Comparison of ENCODE assay signal across 22 cellular contexts in the genomic region with DNA sequence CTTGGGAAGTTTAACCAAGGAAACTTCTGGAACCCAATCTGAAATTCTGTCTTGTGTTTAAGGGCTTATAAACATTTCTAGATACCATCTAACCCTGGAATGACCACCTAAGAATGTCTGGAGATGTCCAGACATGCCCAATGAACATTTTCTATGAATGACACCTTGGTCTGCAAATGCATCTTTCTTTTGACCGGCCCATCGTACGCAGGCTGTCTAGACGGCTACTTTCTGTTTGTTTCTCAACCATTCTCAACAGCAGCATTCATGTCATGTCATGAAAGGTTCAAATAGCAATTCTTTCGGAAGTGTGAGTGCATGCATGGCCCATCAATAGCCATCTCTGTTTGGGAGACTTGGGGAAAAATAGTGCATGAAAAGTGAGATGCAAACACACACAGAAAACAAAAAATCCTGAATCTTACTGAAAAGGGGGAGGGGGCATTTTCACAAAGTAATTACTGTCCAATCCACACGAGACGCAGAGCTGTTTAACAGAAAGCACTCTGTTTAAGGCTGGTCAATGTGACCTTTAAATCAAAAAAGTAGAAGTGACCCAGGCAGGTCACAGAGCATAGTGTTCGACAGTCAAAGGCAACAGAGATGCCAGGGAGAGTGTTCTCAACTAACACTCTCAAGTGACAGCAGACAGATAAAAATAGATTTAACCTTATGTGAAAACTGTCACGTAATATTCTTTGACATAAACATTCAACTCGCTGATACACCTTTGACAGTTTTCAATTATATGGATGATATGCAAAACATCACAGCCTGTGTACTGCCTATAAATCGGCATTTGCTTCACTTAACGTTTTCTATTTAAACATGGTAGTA. TPM values are rescaled to one million over a fixed set of nuclear protein-coding genes. Genes with fewer than 3 reads are reported as not detected.
DNase-seq lines count a peak whose midpoint lies in the region; TF ChIP-seq lines count a peak whose summit lies in the region.
"Had no signal": no experiment of that assay in that cellular context is flagged by ENCODE, and none has a peak within 500 bp of the region (broad histone marks: within the 10 kb centered on the region; RNA-seq: fewer than 3 reads in every experiment).

No MANE protein-coding gene starts in this region.

- H3K36me3 ChIP-seq in cardiac muscle cell (no peaks in the 10 kb centered on the region), transverse colon (no peaks in the 10 kb centered on the region)
- H3K36me3 ChIP-seq: Peyer's patch had no signal

- TF ChIP-seq CTCF in brain (conservative IDR thresholded peaks at IDR 0.05) (no peak), cardiac muscle cell (IDR thresholded peaks at IDR 0.05; ENCODE audit: low read depth, low read length) (no peak), nephron (IDR thresholded peaks at IDR 0.05; ENCODE audit: unreplicated experiment in 3 of 3) (no peak), transverse colon (IDR thresholded peaks at IDR 0.05) (no peak)

- no peak for TF ChIP-seq EP300 in transverse colon (IDR thresholded peaks at IDR 0.05; ENCODE audit: low read depth)

- H3K4me3 Mint-ChIP-seq in brain (peak overlapping the region in 3 of 5 experiments; percentile 50 to 63 (median 60)), nephron (peak overlapping the region in 1 of 3 experiments; percentile 12)
- H3K4me3 Mint-ChIP-seq: activated CD4-positive, alpha-beta memory T cell treated with anti-CD3 and anti-CD28 coated beads for 36 hours; CD4-positive, CD25-positive, alpha-beta regulatory T cell had no signal

- TF ChIP-seq POLR2A in transverse colon (IDR thresholded peaks at IDR 0.05): no peak

- no peak overlapping the region for H3K4me3 ChIP-seq in cardiac muscle cell
- H3K4me3 ChIP-seq in transverse colon: no peak overlapping the region
- H3K4me3 ChIP-seq: mucosa of descending colon, Peyer's patch, testis had no signal

- H3K4me1 Mint-ChIP-seq in brain (no peaks in the 10 kb centered on the region), nephron (peaks cover 86% of the 10 kb centered on the region)
- H3K4me1 Mint-ChIP-seq: CD4-positive, CD25-positive, alpha-beta regulatory T cell had no signal

- H3K4me1 ChIP-seq in cardiac muscle cell (ENCODE audit: low read depth) (peaks cover 31% of the 10 kb centered on the region), transverse colon (peaks cover 0 to 61% (median 8%) of the 10 kb centered on the region in 4 donors)
- H3K4me1 ChIP-seq: testis had no signal

- H3K27me3 ChIP-seq in cardiac muscle cell (no peaks in the 10 kb centered on the region), transverse colon (no peaks in the 10 kb centered on the region)
- H3K27me3 ChIP-seq: dorsolateral prefrontal cortex, Peyer's patch, testis had no signal

- intact Hi-C loops in transverse colon (cut with DNase I; ENCODE audit: low total_unique reads): no loop called here

- WGBS in transverse colon (ENCODE audit: low coverage in 1 of 2), 2 donors: 69 to 79% methylated on average over 10 to 12 of the region's 12 CpGs

- H3K27ac Mint-ChIP-seq in brain (peak overlapping the region in 4 of 5 experiments; percentile 7 to 76 (median 54)), nephron (peak overlapping the region in 2 of 3 experiments; percentile 64 to 72)
- H3K27ac Mint-ChIP-seq: activated CD4-positive, alpha-beta memory T cell treated with anti-CD3 and anti-CD28 coated beads for 36 hours; CD4-positive, CD25-positive, alpha-beta regulatory T cell had no signal

- H3K36me3 Mint-ChIP-seq in brain: peaks cover 32% of the 10 kb centered on the region
- H3K36me3 Mint-ChIP-seq in nephron (ENCODE audit: low read depth): peaks cover 14% of the 10 kb centered on the region
- H3K36me3 Mint-ChIP-seq: activated CD4-positive, alpha-beta memory T cell treated with anti-CD3 and anti-CD28 coated beads for 36 hours; CD4-positive, CD25-positive, alpha-beta regulatory T cell had no signal

- H3K27me3 Mint-ChIP-seq in brain (peaks cover 4% of the 10 kb centered on the region), nephron (ENCODE audit: low read depth) (no peaks in the 10 kb centered on the region)
- H3K27me3 Mint-ChIP-seq: activated CD4-positive, alpha-beta memory T cell treated with anti-CD3 and anti-CD28 coated beads for 36 hours; CD4-positive, CD25-positive, alpha-beta regulatory T cell had no signal

- no peaks in the 10 kb centered on the region for H3K9me3 Mint-ChIP-seq in brain
- H3K9me3 Mint-ChIP-seq in nephron: no peaks in the 10 kb centered on the region
- H3K9me3 Mint-ChIP-seq: activated CD4-positive, alpha-beta memory T cell treated with anti-CD3 and anti-CD28 coated beads for 36 hours had no signal

- in situ Hi-C loops in transverse colon (cut with MboI; ENCODE audit: low pct_ligation_motif_present in 1 of 4, low pct_unique_long_range_greater_than_20kb in 1 of 4, low sequenced_read_pairs in 3 of 4): loop anchor here in 1 of 4 donors (25.0 kb wide), 1 partner anchor 97 kb away; no protein-coding TSS in a partner anchor

- H3K27ac ChIP-seq in cardiac muscle cell (peak overlapping the region; percentile 13), transverse colon (peak overlapping the region in 3 of 4 donors; percentile 3 to 50 (median 29)), caudate nucleus (ENCODE audit: low read depth, low read length) (no peak overlapping the region)
- H3K27ac ChIP-seq: dorsolateral prefrontal cortex, Peyer's patch, testis had no signal

- DNase-seq in cardiac muscle cell (ENCODE audit: low read depth in 1 of 2, low spot score in 1 of 2) (no peak), transverse colon (no peak), globus pallidus (ENCODE audit: low spot score) (no peak), caudate nucleus (lab: John Stamatoyannopoulos, UW) (no peak), HK-2 (ENCODE audit: unreplicated experiment) (no peak)
- DNase-seq: activated CD4-positive, alpha-beta memory T cell treated with anti-CD3 and anti-CD28 coated beads for 36 hours; activated CD4-positive, CD25-positive, alpha-beta regulatory T cell; activated gamma-delta T cell; CD4-positive, CD25-positive, alpha-beta regulatory T cell; central memory CD4-positive, alpha-beta T cell; dorsolateral prefrontal cortex; H7; KG1; mucosa of descending colon; NCI-H187 treated with DMSO at 0.1 percent for 48 hours; NCI-H446 treated with DMSO at 0.1 percent for 48 hours; Peyer's patch; retina; T-helper 9 cell; testis had no signal

- H3K9me3 ChIP-seq in cardiac muscle cell (ENCODE audit: low read depth) (no peaks in the 10 kb centered on the region), transverse colon (no peaks in the 10 kb centered on the region)
- H3K9me3 ChIP-seq: mucosa of descending colon, Peyer's patch, testis had no signal

RNA-seq across cellular contexts. Expression of a gene that starts 15.7 kb away (rescaled TPM):
- polyA plus RNA-seq in brain (ENCODE audit: insufficient read depth, low read depth, low replicate concordance): 14.2 TPM
- total RNA-seq in cardiac muscle cell: 81.9 and 94.7 TPM in 2 replicates
- 63.9 and 65.2 TPM in 2 replicates for polyA plus RNA-seq in cardiac muscle cell
- 100 to 1,000 TPM in 2 of 4 donors, 10 to 100 TPM in 2; 31.9 to 191 (median 75.3) TPM for total RNA-seq in transverse colon
- total RNA-seq: activated CD4-positive, alpha-beta memory T cell treated with anti-CD3 and anti-CD28 coated beads for 36 hours; CD4-positive, CD25-positive, alpha-beta regulatory T cell had no signal
- polyA plus RNA-seq: CD4-positive, CD25-positive, alpha-beta regulatory T cell had no signal
